ENCODE assay signal across 31 cellular contexts in the genomic region with DNA sequence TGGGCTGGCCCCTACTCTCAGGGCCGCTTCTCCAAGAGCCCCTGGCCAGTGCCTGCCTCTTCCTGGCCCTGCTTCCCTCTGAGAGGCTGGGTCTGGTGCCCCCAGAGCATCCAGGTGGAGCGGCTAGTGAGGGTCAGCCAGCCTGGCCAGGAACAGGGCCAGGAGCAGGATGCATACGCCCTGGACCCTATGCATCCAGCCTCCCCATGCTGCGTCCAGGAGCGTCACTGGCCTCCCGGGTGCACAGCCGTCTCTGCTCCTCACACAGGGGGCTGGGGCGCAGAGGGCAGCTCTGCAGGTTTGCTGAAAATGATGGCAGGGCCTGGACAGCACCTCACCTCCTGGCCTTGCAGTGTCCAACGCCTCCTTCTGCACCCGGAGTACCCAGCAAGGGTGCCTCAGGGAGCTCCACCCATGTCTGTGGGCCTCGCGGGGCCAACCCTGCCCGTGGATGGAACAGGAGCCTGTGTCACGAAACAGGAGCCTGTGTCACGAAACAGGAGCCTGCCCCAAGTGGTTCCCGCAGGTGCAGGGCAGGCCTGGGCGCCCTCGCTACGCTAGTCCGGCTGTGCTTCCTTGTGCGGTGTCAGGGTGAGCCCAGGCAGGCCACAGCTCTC.
DNase-seq lines count a peak whose midpoint lies in the region; ATAC-seq, FAIRE-seq and TF ChIP-seq lines count a peak whose summit lies in the region.
"Had no signal": no experiment of that assay in that cellular context is flagged by ENCODE, and none has a peak within 500 bp of the region (broad histone marks: within the 10 kb centered on the region; RNA-seq: fewer than 3 reads in every experiment).

No MANE protein-coding gene starts in this region.

- H3K9me3 ChIP-seq in kidney (ENCODE audit: control insufficient read depth in 1 of 2, low read length in 2 of 2), result no peaks in the 10 kb centered on the region
- H3K9me3 ChIP-seq in transverse colon, result no peaks in the 10 kb centered on the region
- H3K9me3 ChIP-seq: BLaER1, esophagus muscularis mucosa, mucosa of descending colon, Peyer's patch, right lobe of liver had no signal

- intact Hi-C loops in kidney (cut with DNase I) (no loop called here), transverse colon (cut with DNase I; ENCODE audit: low total_unique reads) (no loop called here)

- no peaks in the 10 kb centered on the region for H3K9me2 ChIP-seq in GM23338 (ENCODE audit: insufficient read depth)

- H3F3A ChIP-seq in GM23338 (replicated peaks; ENCODE audit: low read depth), result peaks cover 12% of the 10 kb centered on the region; the same call in 1 of the 2 replicates

- H3K27ac ChIP-seq in GM23338 (ENCODE audit: low read depth) (no peak overlapping the region), kidney (ENCODE audit: low read depth in 2 of 2, low read length in 2 of 2) (peak overlapping the region; percentile 20 to 22), transverse colon (no peak overlapping the region)
- H3K27ac ChIP-seq: BLaER1, esophagus muscularis mucosa, foreskin keratinocyte, Peyer's patch, right lobe of liver had no signal

- DNase-seq in GM23338 (ENCODE audit: low spot score) (peak; percentile 28), HK-2 (ENCODE audit: unreplicated experiment) (peak; percentile 29), kidney (peak; percentile 84), omental fat pad (ENCODE audit: low spot score) (no peak), activated gamma-delta T cell treated with Interleukin-2 at 50 U/mL for 16 hours (no peak), transverse colon (no peak)
- DNase-seq in central memory CD4-positive, alpha-beta T cell, result no peak
- DNase-seq: activated CD4-positive, alpha-beta T cell treated with anti-CD3 and anti-CD28 coated beads for 36 hours; activated CD8-positive, alpha-beta T cell treated with anti-CD3 and anti-CD28 coated beads, Interleukin-2, amount 10 ng/mL, durations not matched to agents 7 days and 5 days; activated gamma-delta T cell; activated T-cell treated with anti-CD3 and anti-CD28 coated beads, Interleukin-2, amount 50 U/mL, for 1 hour; dermis blood vessel endothelial cell; DMS53; foreskin keratinocyte; HCEC 1CT; Karpas-422; mucosa of descending colon; NCI-H1417 treated with DMSO at 0.1 percent for 48 hours; NCI-H2107; NCI-H748 treated with DMSO at 0.1 percent for 48 hours; stimulated activated CD8-positive, alpha-beta memory T cell treated with anti-CD3 and anti-CD28 coated beads, Interleukin-4, amount 100 ng/mL, for 48 hours had no signal

- no peak for TF ChIP-seq POLR2A in transverse colon (IDR thresholded peaks at IDR 0.05)

- no peak overlapping the region for H3K9ac ChIP-seq in kidney (ENCODE audit: low read length in 2 of 2)
- H3K9ac ChIP-seq: BLaER1 had no signal

- in situ Hi-C loops in transverse colon (cut with MboI; ENCODE audit: low pct_ligation_motif_present in 1 of 4, low pct_unique_long_range_greater_than_20kb in 1 of 4, low sequenced_read_pairs in 3 of 4), result no loop called here

- no peak for FAIRE-seq in kidney (lab: Jason Lieb, UNC)
- FAIRE-seq: astrocyte, GM12891 had no signal

- H3K4me1 ChIP-seq in GM23338 (ENCODE audit: insufficient read depth), result peaks cover 21% of the 10 kb centered on the region
- peaks cover 0 to 14% of the 10 kb centered on the region in 2 donors for H3K4me1 ChIP-seq in kidney (ENCODE audit: control insufficient read depth in 1 of 2, insufficient read depth in 1 of 2, low read depth in 1 of 2, low read length in 2 of 2)
- H3K4me1 ChIP-seq in transverse colon, result no peaks in the 10 kb centered on the region
- H3K4me1 ChIP-seq: esophagus muscularis mucosa, foreskin keratinocyte, Peyer's patch, right lobe of liver had no signal

- no peaks in the 10 kb centered on the region for H3K79me2 ChIP-seq in GM23338 (replicated peaks; ENCODE audit: insufficient read depth)

- TF ChIP-seq CTCF in GM23338 (conservative IDR thresholded peaks at IDR 0.05; ENCODE audit: low read depth in 2 of 2) (no peak), kidney (IDR thresholded peaks at IDR 0.05; ENCODE audit: borderline replicate concordance, extremely low read depth, insufficient read depth) (no peak), omental fat pad (IDR thresholded peaks at IDR 0.05) (no peak), transverse colon (IDR thresholded peaks at IDR 0.05) (no peak)

- no peaks in the 10 kb centered on the region for H3K36me3 Mint-ChIP-seq in GM23338 (ENCODE audit: low read depth)

- peak; percentile 23 for ATAC-seq in GM23338
- peak; percentile 25 for ATAC-seq in omental fat pad (ENCODE audit: low FRiP score)
- ATAC-seq in GM18520 (IDR thresholded peaks at IDR 0.05; ENCODE audit: unreplicated experiment), result no peak
- ATAC-seq: activated CD4-positive, alpha-beta T cell treated with anti-CD3 and anti-CD28 coated beads for 36 hours; activated CD8-positive, alpha-beta T cell treated with anti-CD3 and anti-CD28 coated beads, Interleukin-2, amount 10 ng/mL, durations not matched to agents 7 days and 5 days; foreskin keratinocyte; mucosa of descending colon had no signal

- H2AFZ ChIP-seq in GM23338, result peak overlapping the region; percentile 80

- H3K4me1 Mint-ChIP-seq in GM23338, result peaks cover 44% of the 10 kb centered on the region
- H3K4me1 Mint-ChIP-seq: central memory CD8-positive, alpha-beta T cell had no signal

- H3K4me2 ChIP-seq in GM23338, result no peak overlapping the region
- H3K4me2 ChIP-seq: BLaER1 had no signal

- 89% methylated on average over 15 of the region's 21 CpGs; no CpG with 5 or more reads in 1 of the 2 donors for WGBS in transverse colon (ENCODE audit: low coverage in 1 of 2), 2 donors

- H3K36me3 ChIP-seq in GM23338 (ENCODE audit: insufficient read depth) (no peaks in the 10 kb centered on the region), kidney (ENCODE audit: control insufficient read depth in 1 of 2, insufficient read depth in 2 of 2, low read length in 2 of 2) (no peaks in the 10 kb centered on the region), transverse colon (no peaks in the 10 kb centered on the region)
- H3K36me3 ChIP-seq: BLaER1, esophagus muscularis mucosa, Peyer's patch, right lobe of liver had no signal

- no peak for TF ChIP-seq EP300 in transverse colon (IDR thresholded peaks at IDR 0.05; ENCODE audit: low read depth)

- H4K20me1 ChIP-seq in GM23338 (replicated peaks; ENCODE audit: insufficient read depth), result no peaks in the 10 kb centered on the region
- H4K20me1 ChIP-seq: BLaER1 had no signal

- peaks cover 17% of the 10 kb centered on the region for H3K27me3 Mint-ChIP-seq in GM23338 (ENCODE audit: insufficient read depth, low read depth, poor library complexity)

- H3K4me3 Mint-ChIP-seq in GM23338, result no peak overlapping the region
- H3K4me3 Mint-ChIP-seq: activated CD4-positive, alpha-beta T cell treated with anti-CD3 and anti-CD28 coated beads for 36 hours; activated CD8-positive, alpha-beta T cell treated with anti-CD3 and anti-CD28 coated beads, Interleukin-2, amount 10 ng/mL, durations not matched to agents 7 days and 5 days; central memory CD8-positive, alpha-beta T cell; T-helper 2 cell treated with Interferon-gamma antibody and Interleukin-4, amounts not matched to agents 5 μg/mL and 100 μg/mL, for 36 hours had no signal

- H3K4me3 ChIP-seq in GM23338 (no peak overlapping the region), kidney (ENCODE audit: low read length in 2 of 2) (no peak overlapping the region), transverse colon (no peak overlapping the region)
- H3K4me3 ChIP-seq: BLaER1, esophagus muscularis mucosa, lung, mucosa of descending colon, Peyer's patch, right lobe of liver had no signal

- H3K27me3 ChIP-seq in GM23338 (ENCODE audit: insufficient read depth) (no peaks in the 10 kb centered on the region), transverse colon (peaks cover 15% of the 10 kb centered on the region)
- H3K27me3 ChIP-seq: foreskin keratinocyte, Peyer's patch, right lobe of liver had no signal

- H3K9me3 Mint-ChIP-seq in GM23338, result peaks cover under 1% of the 10 kb centered on the region; the same call in 1 of the 3 replicates
- H3K9me3 Mint-ChIP-seq: central memory CD8-positive, alpha-beta T cell; T-helper 2 cell treated with Interferon-gamma antibody and Interleukin-4, amounts not matched to agents 5 μg/mL and 100 μg/mL, for 36 hours had no signal

- H3K27ac Mint-ChIP-seq in GM23338, result peak overlapping the region; percentile 37; the same call in 1 of the 2 replicates
- H3K27ac Mint-ChIP-seq: activated CD4-positive, alpha-beta T cell treated with anti-CD3 and anti-CD28 coated beads for 36 hours; activated CD8-positive, alpha-beta T cell treated with anti-CD3 and anti-CD28 coated beads, Interleukin-2, amount 10 ng/mL, durations not matched to agents 7 days and 5 days; T-helper 2 cell treated with Interferon-gamma antibody and Interleukin-4, amounts not matched to agents 5 μg/mL and 100 μg/mL, for 36 hours had no signal

TF ChIP-seq in GM23338, 12 proteins besides CTCF, POLR2A, EP300 and RAD21:
- TF ChIP-seq ZNF331 (CRISPR knock-in tag; IDR thresholded peaks at IDR 0.05; ENCODE audit: low read depth) (no peak), NANOG (IDR thresholded peaks at IDR 0.05; ENCODE audit: borderline replicate concordance) (no peak)
- TF ChIP-seq, protein P1, sequence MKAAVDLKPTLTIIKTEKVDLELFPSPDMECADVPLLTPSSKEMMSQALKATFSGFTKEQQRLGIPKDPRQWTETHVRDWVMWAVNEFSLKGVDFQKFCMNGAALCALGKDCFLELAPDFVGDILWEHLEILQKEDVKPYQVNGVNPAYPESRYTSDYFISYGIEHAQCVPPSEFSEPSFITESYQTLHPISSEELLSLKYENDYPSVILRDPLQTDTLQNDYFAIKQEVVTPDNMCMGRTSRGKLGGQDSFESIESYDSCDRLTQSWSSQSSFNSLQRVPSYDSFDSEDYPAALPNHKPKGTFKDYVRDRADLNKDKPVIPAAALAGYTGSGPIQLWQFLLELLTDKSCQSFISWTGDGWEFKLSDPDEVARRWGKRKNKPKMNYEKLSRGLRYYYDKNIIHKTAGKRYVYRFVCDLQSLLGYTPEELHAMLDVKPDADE (IDR thresholded peaks at IDR 0.05), result no peak
TF ChIP-seq in GM23338: peak in this region for 0.

Comparison
In these comparisons a context has a peak if more than half of its experiments do, and no peak if none do; other contexts are left out.
1. DNase-seq: peak in GM23338 (single experiment), HK-2 (single experiment) and kidney (single experiment); none in omental fat pad (single experiment), activated gamma-delta T cell treated with Interleukin-2 at 50 U/mL for 16 hours (single experiment), transverse colon (single experiment) and central memory CD4-positive, alpha-beta T cell (single experiment).
2. H3K27ac ChIP-seq: peak in kidney (2 of 2); none in GM23338 (single experiment) and transverse colon (0 of 4).